ENCODE assay signal across 8 cellular contexts in the genomic region with DNA sequence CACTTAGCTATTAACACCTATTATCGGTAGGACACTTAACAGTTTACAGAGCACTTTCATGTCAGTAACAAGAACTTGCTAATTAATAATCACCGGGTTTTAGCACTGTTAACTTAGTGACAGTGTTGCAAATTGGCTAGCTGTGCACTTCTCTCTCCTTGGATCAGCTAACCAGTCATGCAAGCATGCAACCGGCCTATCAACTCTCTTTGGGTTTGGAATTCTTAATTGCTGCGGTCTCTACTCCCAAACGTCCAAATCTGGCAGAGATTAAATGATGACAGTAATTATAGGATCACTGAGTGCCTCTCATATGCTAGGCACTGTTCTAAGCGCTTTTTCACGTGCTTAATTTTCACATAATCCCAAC. TPM values are rescaled to one million over a fixed set of nuclear protein-coding genes. Genes with fewer than 3 reads are reported as not detected.
DNase-seq lines count a peak whose midpoint lies in the region; ATAC-seq, FAIRE-seq and TF ChIP-seq lines count a peak whose summit lies in the region.

No MANE protein-coding gene starts in this region.

- H3K27me3 Mint-ChIP-seq in naive B cell = no peaks in the 10 kb centered on the region

- no peak for ATAC-seq in naive B cell (ENCODE audit: low read depth in 2 of 2)
- ATAC-seq in HG02840 (IDR thresholded peaks at IDR 0.05; ENCODE audit: low FRiP score, unreplicated experiment) = no peak

- H3K9me3 Mint-ChIP-seq in naive B cell = no peaks in the 10 kb centered on the region

- H3K27ac Mint-ChIP-seq in naive B cell = peak overlapping the region in 2 of 6 donors; percentile 73 to 94

- FAIRE-seq in bronchial epithelial cell (lab: Jason Lieb, UNC) = no peak

- H3K27ac ChIP-seq in C4-2B = peak overlapping the region; percentile 96
- H3K27ac ChIP-seq in substantia nigra (ENCODE audit: low read depth, low read length, poor library complexity, severe bottlenecking) = no peak overlapping the region

- no peak for DNase-seq in Jurkat, Clone E6-1 (ENCODE audit: low read depth, low spot score)
- DNase-seq in bronchial epithelial cell (ENCODE audit: low read depth) (no peak), naive B cell (no peak), amygdala (lab: John Stamatoyannopoulos, UW) (no peak), substantia nigra (lab: John Stamatoyannopoulos, UW) (no peak), cerebellum (ENCODE audit: low spot score) (no peak)

- TF ChIP-seq CTCF in C4-2B (conservative IDR thresholded peaks at IDR 0.05) = no peak
- TF ChIP-seq CTCF in bronchial epithelial cell (IDR thresholded peaks at IDR 0.05; ENCODE audit: insufficient read depth, low read length, severe bottlenecking) = no peak

- peaks cover 37 to 51% (median 44%) of the 10 kb centered on the region in 3 donors for H3K4me1 Mint-ChIP-seq in naive B cell

- H3K4me3 Mint-ChIP-seq in naive B cell = peak overlapping the region; percentile 78 to 94 (median 90)

- peak overlapping the region; percentile 70 for H3K4me3 ChIP-seq in Jurkat, Clone E6-1 (ENCODE audit: low read length)
- H3K4me3 ChIP-seq in bronchial epithelial cell (ENCODE audit: low read depth, low read length) = peak overlapping the region; percentile 78

- H3K27me3 ChIP-seq in bronchial epithelial cell (ENCODE audit: control insufficient read depth, insufficient read depth, low read length) = no peaks in the 10 kb centered on the region

- H3K36me3 ChIP-seq in bronchial epithelial cell (ENCODE audit: control insufficient read depth, insufficient read depth, low read length) = peaks cover 1% of the 10 kb centered on the region

- H3K36me3 Mint-ChIP-seq in naive B cell = no peaks in the 10 kb centered on the region

RNA-seq across cellular contexts. Expression of a gene that starts 1.2 kb away (rescaled TPM):
- 29.6 TPM for polyA plus RNA-seq in Jurkat, Clone E6-1 (2012; ENCODE audit: insufficient read depth, insufficient read length)
- total RNA-seq in bronchial epithelial cell = 11.1 and 14.3 TPM in 2 replicates
- polyA plus RNA-seq in naive B cell (ENCODE audit: low read depth in 6 of 6) = 10 to 100 TPM in 5 of 6 donors, 1 to 10 TPM in 1; 9.9 to 34.7 (median 20.7) TPM
- total RNA-seq in cerebellum = 30.4 TPM

RNA-seq across cellular contexts. Expression of a gene that starts 25.4 kb away (rescaled TPM):
- not detected for polyA plus RNA-seq in Jurkat, Clone E6-1 (2012; ENCODE audit: insufficient read depth, insufficient read length)
- total RNA-seq in bronchial epithelial cell (0.26 and 0.51 TPM in 2 replicates), cerebellum (not detected)
- polyA plus RNA-seq in naive B cell (ENCODE audit: low read depth in 6 of 6) = under 1 TPM in 1 of 6 donors, not detected in 5; 0.41 TPM

RNA-seq across cellular contexts. Expression of a gene that starts 25.7 kb away (rescaled TPM):
- polyA plus RNA-seq in Jurkat, Clone E6-1 (2012; ENCODE audit: insufficient read depth, insufficient read length) = 5.0 TPM
- total RNA-seq in bronchial epithelial cell = 0.77 and 1.1 TPM in 2 replicates
- 1 to 10 TPM in 4 of 6 donors, under 1 TPM in 1, not detected in 1; 0.74 to 4.6 (median 1.4) TPM for polyA plus RNA-seq in naive B cell (ENCODE audit: low read depth in 6 of 6)
- 5.6 TPM for total RNA-seq in cerebellum
